11 cellular contexts compared by ENCODE assay signal in genomic region chrX:153743608-153744209, GRCh38. TPM values are rescaled to one million over a fixed set of nuclear protein-coding genes. Genes with fewer than 3 reads are reported as not detected.
A peak's percentile ranks its signal among the peaks of the same experiment; 100 is the strongest.
DNase-seq lines count a peak whose midpoint lies in the region; TF ChIP-seq lines count a peak whose summit lies in the region.
"Not testable (repeated sequence)": the region's sequence is repeated elsewhere in the genome, so short reads cannot be mapped to it uniquely, and the experiment has no call there.
"Had no signal": no experiment of that assay in that cellular context is flagged by ENCODE, and none has a peak within 500 bp of the region (broad histone marks: within the 10 kb centered on the region; RNA-seq: fewer than 3 reads in every experiment).

No MANE protein-coding gene starts in this region.

- not testable (repeated sequence) for H3K79me2 ChIP-seq in hepatocyte

- POLR2A ChIA-PET in RWPE1 (lab: Yijun Ruan, JAX; ENCODE audit: low non-redundant PET) = not testable (repeated sequence)

- not testable (repeated sequence) for TF ChIP-seq EP300 in sigmoid colon (IDR thresholded peaks at IDR 0.05)

- TF ChIP-seq POLR2A in sigmoid colon (IDR thresholded peaks at IDR 0.05) = peak in 1 of 2 donors; percentile 20

- not testable (repeated sequence) for H3K4me1 Mint-ChIP-seq in endodermal cell
- peaks cover 12% of the 10 kb centered on the region for H3K4me1 Mint-ChIP-seq in mesothelial cell of epicardium

- H3K4me2 ChIP-seq in hepatocyte = peak overlapping the region; percentile 68

- CTCF ChIA-PET in RWPE1 (lab: Yijun Ruan, JAX) = not testable (repeated sequence)

- 48 to 81% methylated on average over 3 to 22 of the region's 29 CpGs for WGBS in endodermal cell (ENCODE audit: insufficient coverage in 1 of 2, insufficient read length in 1 of 2), 2 experiments
- WGBS in hepatocyte (ENCODE audit: low lambda C conversion rate, missing lambda C conversion rate) = 49% methylated on average over 24 of the region's 29 CpGs
- 10 to 49% methylated on average over 25 to 29 of the region's 29 CpGs for WGBS in sigmoid colon, 2 donors

- TF ChIP-seq CTCF in RWPE1 (conservative IDR thresholded peaks at IDR 0.05; ENCODE audit: low read depth) (peak; percentile 27), endodermal cell (conservative IDR thresholded peaks at IDR 0.05) (peak; percentile 35), hepatocyte (IDR thresholded peaks at IDR 0.05; ENCODE audit: poor library complexity) (peak; percentile 16)
- not testable (repeated sequence) for TF ChIP-seq CTCF in mesothelial cell of epicardium (IDR thresholded peaks at IDR 0.05; ENCODE audit: unreplicated experiment); sigmoid colon (IDR thresholded peaks at IDR 0.05)

- peak overlapping the region; percentile 50 for H3K4me3 Mint-ChIP-seq in endodermal cell
- H3K4me3 Mint-ChIP-seq in mesothelial cell of epicardium = peak overlapping the region; percentile 66

- peak overlapping the region; percentile 55 for H3K27ac Mint-ChIP-seq in endodermal cell
- peak overlapping the region; percentile 16 for H3K27ac Mint-ChIP-seq in mesothelial cell of epicardium

- not testable (repeated sequence) for H3K36me3 ChIP-seq in endodermal cell (ENCODE audit: control insufficient read depth, insufficient read depth, low read length); hepatocyte (replicated peaks; ENCODE audit: insufficient read depth, low read depth); sigmoid colon

- peak; percentile 21 for DNase-seq in EH (ENCODE audit: low read depth)
- DNase-seq in NCI-H2029 (lab: John Stamatoyannopoulos, UW) = peak; percentile 50
- not testable (repeated sequence) for DNase-seq in RWPE1 (ENCODE audit: low spot score); mesothelial cell of epicardium (ENCODE audit: low spot score in 2 of 2, unreplicated experiment in 2 of 2)
- peak; percentile 88 for DNase-seq in endodermal cell
- DNase-seq in hepatocyte (ENCODE audit: low spot score) = peak; percentile 61
- peak; percentile 94 for DNase-seq in sigmoid colon

- not testable (repeated sequence) for H3K9me2 ChIP-seq in hepatocyte (replicated peaks; ENCODE audit: insufficient read depth)

- not testable (repeated sequence) for H3K4me1 ChIP-seq in endodermal cell (ENCODE audit: control insufficient read depth, insufficient read depth, low read length); hepatocyte (ENCODE audit: insufficient read depth)
- peaks cover 0 to 16% (median 15%) of the 10 kb centered on the region in 4 donors for H3K4me1 ChIP-seq in sigmoid colon

- intact Hi-C loops in sigmoid colon (cut with DNase I) = loop anchor here (2.0 kb wide), 1 partner anchor 17 kb away; no protein-coding TSS in a partner anchor

- peaks cover 59% of the 10 kb centered on the region for H3K9me3 Mint-ChIP-seq in endodermal cell
- not testable (repeated sequence) for H3K9me3 Mint-ChIP-seq in mesothelial cell of epicardium

- H3K4me3 ChIP-seq in endodermal cell (ENCODE audit: low read length); hepatocyte: not testable (repeated sequence)
- peak overlapping the region in 3 of 4 donors; percentile 16 to 31 (median 23) for H3K4me3 ChIP-seq in sigmoid colon

- H3K27me3 Mint-ChIP-seq in endodermal cell (ENCODE audit: insufficient read depth); mesothelial cell of epicardium (ENCODE audit: low read depth): not testable (repeated sequence)

- not testable (repeated sequence) for H3K36me3 Mint-ChIP-seq in endodermal cell (ENCODE audit: low read depth); mesothelial cell of epicardium

- not testable (repeated sequence) for H2AFZ ChIP-seq in hepatocyte

- H4K20me1 ChIP-seq in hepatocyte (ENCODE audit: insufficient read depth, poor library complexity, severe bottlenecking) = not testable (repeated sequence)

- not testable (repeated sequence) for H3K9me3 ChIP-seq in endodermal cell (ENCODE audit: control insufficient read depth, low read length); hepatocyte (ENCODE audit: low read depth); sigmoid colon

- H3K27me3 ChIP-seq in endodermal cell (ENCODE audit: control insufficient read depth, insufficient read depth, low read length, poor library complexity, severe bottlenecking); hepatocyte; sigmoid colon: not testable (repeated sequence)

- H3K27ac ChIP-seq in RWPE1 = peak overlapping the region; percentile 82
- H3K27ac ChIP-seq in endodermal cell (ENCODE audit: low read depth, low read length); hepatocyte: not testable (repeated sequence)
- H3K27ac ChIP-seq in sigmoid colon = peak overlapping the region; percentile 51 to 84 (median 82)

- H3K9ac ChIP-seq in endodermal cell (ENCODE audit: extremely low read depth, low read length, poor library complexity, severe bottlenecking) = not testable (repeated sequence)

RNA-seq across cellular contexts. Expression of gene ABCD1, which starts 19.1 kb away (rescaled TPM):
- 10 to 100 TPM; 17.9 to 18.2 TPM for total RNA-seq in endodermal cell
- 12.6 TPM for polyA plus RNA-seq in endodermal cell (2013, experiment 1 of 2)
- polyA plus RNA-seq in endodermal cell (2013, experiment 2 of 2) = 15.8 TPM
- 8.3 and 10.5 TPM in 2 replicates for total RNA-seq in hepatocyte
- polyA plus RNA-seq in hepatocyte = 14.2 and 14.8 TPM in 2 replicates
- 15.4 to 18.3 TPM (median 15.4 TPM) in 3 replicates for total RNA-seq in mesothelial cell of epicardium
- total RNA-seq in sigmoid colon = 10 to 100 TPM; 11.0 to 21.3 (median 18.3) TPM
- 10 to 100 TPM in 1 of 3 donors, 1 to 10 TPM in 2; 1.8 to 12.8 (median 3.2) TPM for polyA plus RNA-seq in sigmoid colon

RNA-seq across cellular contexts. Expression of gene BCAP31, which starts 19.5 kb away (rescaled TPM):
- total RNA-seq in endodermal cell (100 to 1,000 TPM; 192 to 206 TPM), hepatocyte (146 and 227 TPM in 2 replicates), mesothelial cell of epicardium (116 to 121 TPM (median 118 TPM) in 3 replicates), sigmoid colon (100 to 1,000 TPM in 1 of 4 donors, 10 to 100 TPM in 3; 59.3 to 124 (median 70.4) TPM)
- polyA plus RNA-seq in endodermal cell (2013, experiment 1 of 2) = 116 TPM
- polyA plus RNA-seq in endodermal cell (2013, experiment 2 of 2) = 113 TPM
- polyA plus RNA-seq in hepatocyte (343 and 351 TPM in 2 replicates), sigmoid colon (100 to 1,000 TPM in 1 of 3 donors, 10 to 100 TPM in 2; 61.3 to 216 (median 70.9) TPM)

RNA-seq across cellular contexts. Expression of gene PLXNB3, which starts 20.3 kb away (rescaled TPM):
- 1 to 10 TPM; 1.1 TPM for total RNA-seq in endodermal cell
- polyA plus RNA-seq in endodermal cell (2013, experiment 1 of 2) = 4.5 TPM
- 2.6 TPM for polyA plus RNA-seq in endodermal cell (2013, experiment 2 of 2)
- total RNA-seq in hepatocyte = 0.27 and 1.4 TPM in 2 replicates
- 0.87 and 5.7 TPM in 2 replicates for polyA plus RNA-seq in hepatocyte
- 3.6 to 4.3 TPM (median 4.3 TPM) in 3 replicates for total RNA-seq in mesothelial cell of epicardium
- 10 to 100 TPM in 3 of 4 donors, 1 to 10 TPM in 1; 9.2 to 50.1 (median 25.7) TPM for total RNA-seq in sigmoid colon
- 1 to 10 TPM in 1 of 3 donors, under 1 TPM in 1, not detected in 1; 0.60 to 2.2 TPM for polyA plus RNA-seq in sigmoid colon
- total RNA-seq: OCI-LY7 had no signal
- polyA plus RNA-seq: CD14-positive monocyte; naive thymus-derived CD8-positive, alpha-beta T cell had no signal

RNA-seq across cellular contexts. Expression of gene SRPK3, which starts 37.1 kb away (rescaled TPM):
- total RNA-seq in endodermal cell (not detected), hepatocyte (0.08 and 0.20 TPM in 2 replicates), mesothelial cell of epicardium (0.14 to 0.16 TPM in 2 of 3 replicates, not detected in the other), sigmoid colon (10 to 100 TPM in 1 of 4 donors, 1 to 10 TPM in 3; 2.1 to 13.0 (median 6.9) TPM)
- 0.32 TPM for polyA plus RNA-seq in endodermal cell (2013, experiment 1 of 2)
- polyA plus RNA-seq in endodermal cell (2013, experiment 2 of 2) = not detected
- polyA plus RNA-seq in hepatocyte (0.32 and 0.89 TPM in 2 replicates), sigmoid colon (under 1 TPM in 1 of 3 donors, not detected in 2; 0.31 TPM)
- total RNA-seq: activated CD4-positive, alpha-beta memory T cell treated with anti-CD3 and anti-CD28 coated beads, Interleukin-2, amount 10 ng/mL, durations not matched to agents 7 days and 5 days; naive thymus-derived CD8-positive, alpha-beta T cell; OCI-LY7 had no signal
- polyA plus RNA-seq: CD14-positive monocyte; naive thymus-derived CD8-positive, alpha-beta T cell had no signal

RNA-seq across cellular contexts. Expression of gene IDH3G, which starts 50.5 kb away (rescaled TPM):
- total RNA-seq in endodermal cell (10 to 100 TPM; 39.5 to 45.0 TPM), hepatocyte (35.4 and 35.8 TPM in 2 replicates), mesothelial cell of epicardium (49.6 to 55.0 TPM (median 53.5 TPM) in 3 replicates), sigmoid colon (10 to 100 TPM; 54.2 to 89.5 (median 62.7) TPM)
- polyA plus RNA-seq in endodermal cell (2013, experiment 1 of 2) = 53.1 TPM
- polyA plus RNA-seq in endodermal cell (2013, experiment 2 of 2) = 48.6 TPM
- polyA plus RNA-seq in hepatocyte (60.0 and 74.3 TPM in 2 replicates), sigmoid colon (10 to 100 TPM; 66.7 to 85.3 (median 76.5) TPM)
